ENCODE assay signal across 9 cellular contexts in the genomic region with DNA sequence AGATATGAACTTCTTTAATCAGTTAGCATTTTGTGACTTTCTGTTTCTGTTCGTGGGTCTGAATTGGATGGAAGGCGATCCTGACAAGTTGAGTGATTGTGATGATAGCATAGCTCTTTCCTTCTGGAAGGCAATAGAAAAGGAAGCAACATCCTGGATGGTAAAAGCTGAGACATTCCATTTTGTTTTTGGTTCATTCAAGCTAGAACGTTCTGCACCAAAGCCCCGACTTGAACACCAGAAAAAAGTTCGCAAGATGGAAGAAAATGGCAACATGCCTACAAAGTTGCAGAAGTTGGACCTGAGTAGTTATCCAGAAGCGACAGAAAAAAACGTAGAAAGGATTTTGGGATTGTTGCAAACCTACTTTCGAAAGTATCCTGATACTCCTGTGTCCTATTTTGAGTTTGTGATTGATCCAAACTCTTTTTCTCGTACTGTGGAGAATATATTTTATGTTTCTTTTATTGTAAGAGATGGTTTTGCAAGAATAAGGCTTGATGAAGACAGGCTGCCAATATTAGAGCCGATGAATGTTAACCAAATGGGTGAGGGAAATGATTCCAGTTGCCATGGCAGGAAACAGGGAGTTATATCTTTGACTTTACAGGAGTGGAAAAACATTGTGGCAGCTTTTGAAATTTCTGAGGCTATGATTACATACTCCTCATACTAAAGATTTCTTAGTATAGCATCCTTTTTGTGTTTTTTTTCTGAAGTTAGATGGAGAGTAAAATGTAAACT. TPM values are rescaled to one million over a fixed set of nuclear protein-coding genes. Genes with fewer than 3 reads are reported as not detected.
DNase-seq lines count a peak whose midpoint lies in the region; ATAC-seq and TF ChIP-seq lines count a peak whose summit lies in the region.
"Had no signal": no experiment of that assay in that cellular context is flagged by ENCODE, and none has a peak within 500 bp of the region (broad histone marks: within the 10 kb centered on the region; RNA-seq: fewer than 3 reads in every experiment).

No MANE protein-coding gene starts in this region.

- no peak for ATAC-seq in activated naive CD8-positive, alpha-beta T cell treated with anti-CD3 and anti-CD28 coated beads, Interleukin-2, amount 50 U/mL, for 24 hours
- no peak for ATAC-seq in stimulated activated naive CD8-positive, alpha-beta T cell treated with anti-CD3 and anti-CD28 coated beads, Interleukin-15, amount 100 ng/mL, for 72 hours
- ATAC-seq in omental fat pad (ENCODE audit: low FRiP score): no peak
- ATAC-seq in HG03025 (IDR thresholded peaks at IDR 0.05; ENCODE audit: low FRiP score, unreplicated experiment): no peak

- no peaks in the 10 kb centered on the region for H3K27me3 Mint-ChIP-seq in activated naive CD8-positive, alpha-beta T cell treated with anti-CD3 and anti-CD28 coated beads, Interleukin-2, amount 50 U/mL, for 24 hours
- H3K27me3 Mint-ChIP-seq in stimulated activated naive CD8-positive, alpha-beta T cell treated with anti-CD3 and anti-CD28 coated beads, Interleukin-15, amount 100 ng/mL, for 72 hours: no peaks in the 10 kb centered on the region

- H3K36me3 Mint-ChIP-seq in activated naive CD8-positive, alpha-beta T cell treated with anti-CD3 and anti-CD28 coated beads, Interleukin-2, amount 50 U/mL, for 24 hours (ENCODE audit: low read depth): peaks cover 58% of the 10 kb centered on the region

- peak overlapping the region; percentile 91 for H3K27ac Mint-ChIP-seq in activated naive CD8-positive, alpha-beta T cell treated with anti-CD3 and anti-CD28 coated beads, Interleukin-2, amount 50 U/mL, for 24 hours
- peak overlapping the region; percentile 92 to 97 for H3K27ac Mint-ChIP-seq in stimulated activated naive CD8-positive, alpha-beta T cell treated with anti-CD3 and anti-CD28 coated beads, Interleukin-15, amount 100 ng/mL, for 72 hours

- H3K9me3 Mint-ChIP-seq in activated naive CD8-positive, alpha-beta T cell treated with anti-CD3 and anti-CD28 coated beads, Interleukin-2, amount 50 U/mL, for 24 hours: no peaks in the 10 kb centered on the region
- H3K9me3 Mint-ChIP-seq in stimulated activated naive CD8-positive, alpha-beta T cell treated with anti-CD3 and anti-CD28 coated beads, Interleukin-15, amount 100 ng/mL, for 72 hours: no peaks in the 10 kb centered on the region

- H3K4me3 ChIP-seq in kidney epithelial cell (ENCODE audit: low read depth, low read length): peak overlapping the region; percentile 21

- TF ChIP-seq CTCF in kidney epithelial cell (IDR thresholded peaks at IDR 0.05; ENCODE audit: insufficient read depth, low read length, poor library complexity, severe bottlenecking) (no peak), omental fat pad (IDR thresholded peaks at IDR 0.05) (no peak)

- H3K4me3 Mint-ChIP-seq in activated naive CD8-positive, alpha-beta T cell treated with anti-CD3 and anti-CD28 coated beads, Interleukin-2, amount 50 U/mL, for 24 hours: peak overlapping the region; percentile 81
- H3K4me3 Mint-ChIP-seq in stimulated activated naive CD8-positive, alpha-beta T cell treated with anti-CD3 and anti-CD28 coated beads, Interleukin-15, amount 100 ng/mL, for 72 hours: peak overlapping the region; percentile 85 to 95

- DNase-seq in NCI-H2227 treated with DMSO at 0.1 percent for 48 hours (lab: John Stamatoyannopoulos, UW): peak; percentile 34
- DNase-seq in NCI-H2227 (lab: John Stamatoyannopoulos, UW; ENCODE audit: unreplicated experiment): no peak
- DNase-seq in activated naive CD8-positive, alpha-beta T cell treated with anti-CD3 and anti-CD28 coated beads, Interleukin-2, amount 50 U/mL, for 24 hours: no peak
- no peak for DNase-seq in kidney epithelial cell (ENCODE audit: low read depth)
- no peak for DNase-seq in stimulated activated naive CD8-positive, alpha-beta T cell treated with anti-CD3 and anti-CD28 coated beads, Interleukin-15, amount 100 ng/mL, for 72 hours
- no peak for DNase-seq in GOT3 (lab: John Stamatoyannopoulos, UW)
- DNase-seq in omental fat pad (ENCODE audit: low spot score): no peak
- DNase-seq: 8988T had no signal

- no peaks in the 10 kb centered on the region for H3K27me3 ChIP-seq in kidney epithelial cell (ENCODE audit: control insufficient read depth, insufficient read depth, low read length)

- no peaks in the 10 kb centered on the region for H3K36me3 ChIP-seq in kidney epithelial cell (ENCODE audit: control insufficient read depth, insufficient read depth, low read length)

- peaks cover 49% of the 10 kb centered on the region for H3K4me1 Mint-ChIP-seq in activated naive CD8-positive, alpha-beta T cell treated with anti-CD3 and anti-CD28 coated beads, Interleukin-2, amount 50 U/mL, for 24 hours
- peaks cover 71% of the 10 kb centered on the region for H3K4me1 Mint-ChIP-seq in stimulated activated naive CD8-positive, alpha-beta T cell treated with anti-CD3 and anti-CD28 coated beads, Interleukin-15, amount 100 ng/mL, for 72 hours

RNA-seq across cellular contexts. Expression of a gene that starts 0.9 kb away (rescaled TPM):
- 1.5 and 2.9 TPM in 2 replicates for total RNA-seq in kidney epithelial cell
- 10 to 100 TPM; 11.2 to 44.4 (median 19.6) TPM for total RNA-seq in omental fat pad
